ENCODE assay signal across 8 cellular contexts in the genomic region with DNA sequence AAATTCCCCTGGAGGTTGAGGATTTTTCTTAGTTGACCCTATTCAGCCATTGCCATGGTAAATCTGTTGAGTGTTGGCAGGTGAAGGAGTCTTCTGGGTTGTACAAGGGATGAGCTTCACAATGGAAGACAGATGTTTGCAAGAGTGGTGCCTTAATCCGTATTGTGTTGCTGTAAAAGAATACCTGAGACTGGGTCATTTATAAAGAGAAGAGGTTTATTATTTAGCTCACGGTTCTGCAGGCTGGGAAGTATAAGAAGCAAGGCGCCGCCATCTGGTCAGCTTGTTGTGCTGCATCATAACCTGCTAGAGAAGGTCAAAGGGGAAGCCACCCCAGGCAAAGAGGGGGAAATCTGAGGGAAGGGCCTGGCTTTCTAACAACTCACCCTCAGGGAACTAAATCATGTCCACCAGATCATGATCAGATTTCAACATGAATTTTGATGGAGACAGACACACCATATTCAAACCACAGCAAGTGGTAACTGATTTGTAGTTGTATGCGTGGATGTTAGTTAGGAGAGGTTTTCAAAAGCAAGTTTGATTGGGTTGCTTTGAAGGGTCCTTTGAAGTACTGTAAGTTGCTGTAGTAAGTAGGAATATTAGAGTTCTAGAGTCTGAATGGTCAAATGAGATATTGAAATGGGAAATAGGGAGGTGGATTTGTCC. TPM values are rescaled to one million over a fixed set of nuclear protein-coding genes. Genes with fewer than 3 reads are reported as not detected.
DNase-seq lines count a peak whose midpoint lies in the region; ATAC-seq, FAIRE-seq and TF ChIP-seq lines count a peak whose summit lies in the region.

No MANE protein-coding gene starts in this region.

- peak; percentile 25 for ATAC-seq in GM19351 (IDR thresholded peaks at IDR 0.05; ENCODE audit: unreplicated experiment)
- ATAC-seq in HG02798 (IDR thresholded peaks at IDR 0.05; ENCODE audit: poor library complexity, unreplicated experiment) = no peak

- intact Hi-C loops in breast epithelium (cut with DNase I; ENCODE audit: low total_unique reads) = no loop called here

- TF ChIP-seq POLR2A in breast epithelium (IDR thresholded peaks at IDR 0.05) = no peak

- peak overlapping the region in 1 of 2 donors; percentile 7 for H3K27ac ChIP-seq in breast epithelium

- H3K4me3 ChIP-seq in breast epithelium = peak overlapping the region in 1 of 3 donors; percentile 21

- FAIRE-seq in islet of Langerhans (lab: Jason Lieb, UNC) = peak; percentile 9

- no peaks in the 10 kb centered on the region for H3K9me3 ChIP-seq in breast epithelium

- no peaks in the 10 kb centered on the region for H3K27me3 ChIP-seq in breast epithelium

- H3K4me1 ChIP-seq in breast epithelium = peaks cover 0 to 10% of the 10 kb centered on the region in 2 donors

- H3K36me3 ChIP-seq in breast epithelium = no peaks in the 10 kb centered on the region

- TF ChIP-seq CTCF in breast epithelium (IDR thresholded peaks at IDR 0.05) = peak in 2 of 3 donors; percentile 49 to 52

- DNase-seq in AG08396 (ENCODE audit: low spot score) = peak; percentile 24
- DNase-seq in NCI-H1105 treated with DMSO at 0.1 percent for 48 hours (lab: John Stamatoyannopoulos, UW) = peak; percentile 52
- DNase-seq in T-helper 2 cell = peak in 4 of 5 experiments; percentile 9 to 66 (median 12)
- DNase-seq in breast epithelium (ENCODE audit: low spot score in 2 of 2) = peak; percentile 43 to 56
- DNase-seq in stimulated activated CD4-positive, alpha-beta T cell treated with anti-CD3 and anti-CD28 coated beads, Interleukin-12 subunit alpha, Interleukin-12 subunit beta, amount 100 ng/mL, for 4 hours = peak; percentile 35

RNA-seq across cellular contexts. Expression of gene TNPO1, which starts 2.5 kb away (rescaled TPM):
- 100 to 1,000 TPM in 1 of 3 donors, 10 to 100 TPM in 2; 87.5 to 105 (median 87.8) TPM for total RNA-seq in breast epithelium
